In the genomic region with DNA sequence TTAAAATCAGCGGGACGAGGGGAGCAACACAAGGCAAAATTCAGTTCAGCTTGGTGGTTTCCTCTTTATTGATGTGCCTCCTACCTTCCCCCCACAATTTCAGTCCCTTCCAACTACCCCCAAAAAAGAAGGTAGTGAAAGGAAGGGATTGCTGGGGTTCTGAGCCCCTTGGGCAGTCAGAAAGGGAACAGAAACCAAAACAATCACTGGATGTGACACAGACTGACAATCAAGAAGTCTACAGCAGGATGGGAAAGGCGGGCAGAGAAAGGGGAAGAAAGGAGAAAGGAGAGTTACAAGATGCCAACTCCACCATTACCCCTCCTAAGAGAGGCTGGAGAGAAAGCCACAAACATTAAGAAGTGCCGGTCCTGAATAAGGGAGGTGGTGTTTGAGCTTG, we compare ENCODE assay signal across 8 cellular contexts. TPM values are rescaled to one million over a fixed set of nuclear protein-coding genes. Genes with fewer than 3 reads are reported as not detected.
DNase-seq lines count a peak whose midpoint lies in the region; TF ChIP-seq lines count a peak whose summit lies in the region.

No MANE protein-coding gene starts in this region.

- H3K9me3 ChIP-seq in SU-DHL-6 (ENCODE audit: insufficient read depth, low read length) (no peaks in the 10 kb centered on the region), spleen (no peaks in the 10 kb centered on the region), ovary (no peaks in the 10 kb centered on the region)

- intact Hi-C loops in spleen (cut with DNase I; ENCODE audit: low total_unique reads) (no loop called here), ovary (cut with DNase I) (no loop called here)

- H2AFZ ChIP-seq in SU-DHL-6 (ENCODE audit: low read depth, low read length, severe bottlenecking), result no peak overlapping the region

- peak overlapping the region; percentile 92 for H3K4me2 ChIP-seq in SU-DHL-6 (ENCODE audit: low read depth, low read length, poor library complexity, severe bottlenecking)

- TF ChIP-seq POLR2A in spleen (IDR thresholded peaks at IDR 0.05) (no peak), ovary (IDR thresholded peaks at IDR 0.05) (no peak)

- H3K9ac ChIP-seq in SU-DHL-6 (ENCODE audit: low read length), result peak overlapping the region; percentile 97

- H4K20me1 ChIP-seq in SU-DHL-6 (ENCODE audit: low read depth, low read length), result peaks cover 6% of the 10 kb centered on the region; the same call in 1 of the 2 replicates

- H3F3A ChIP-seq in SU-DHL-6 (ENCODE audit: insufficient read depth), result peaks cover 55% of the 10 kb centered on the region

- H3K4me1 ChIP-seq in spleen (peaks cover 28 to 65% (median 56%) of the 10 kb centered on the region in 6 donors), ovary (ENCODE audit: insufficient read depth) (peaks cover 7% of the 10 kb centered on the region)

- no peak for TF ChIP-seq EP300 in ovary (IDR thresholded peaks at IDR 0.05)

- no peak for TF ChIP-seq CTCF in HFF-Myc (IDR thresholded peaks at IDR 0.05; ENCODE audit: low read depth, low read length, missing control alignments)
- TF ChIP-seq CTCF in SU-DHL-6 (IDR thresholded peaks at IDR 0.05; ENCODE audit: insufficient read depth, low read length, poor library complexity, severe bottlenecking), result no peak
- no peak for TF ChIP-seq CTCF in fibroblast of the aortic adventitia (IDR thresholded peaks at IDR 0.05; ENCODE audit: insufficient read depth, low read length)
- TF ChIP-seq CTCF in spleen (IDR thresholded peaks at IDR 0.05 in 8 of 11, conservative IDR thresholded peaks at IDR 0.05 in 3 of 11), result no peak
- TF ChIP-seq CTCF in ovary (IDR thresholded peaks at IDR 0.05), result no peak

- H3K9me2 ChIP-seq in SU-DHL-6 (replicated peaks; ENCODE audit: insufficient read depth, low read length), result no peaks in the 10 kb centered on the region

- 40 to 63% (median 50%) methylated on average over 4 of the region's 4 CpGs for WGBS in spleen, 5 donors
- 63 to 66% (median 64%) methylated on average over 4 of the region's 4 CpGs for WGBS in ovary, 3 donors

- no peaks in the 10 kb centered on the region for H3K36me3 ChIP-seq in SU-DHL-6 (ENCODE audit: low read length)
- H3K36me3 ChIP-seq in spleen, result peaks cover 0 to 57% (median 43%) of the 10 kb centered on the region in 6 donors
- H3K36me3 ChIP-seq in ovary, result no peaks in the 10 kb centered on the region

- H3K4me3 ChIP-seq in HFF-Myc (replicated peaks; ENCODE audit: low read depth, low read length) (peak overlapping the region; percentile 59), SU-DHL-6 (ENCODE audit: insufficient read depth, low read length, poor library complexity, severe bottlenecking) (peak overlapping the region; percentile 90), fibroblast of the aortic adventitia (ENCODE audit: low read depth, low read length) (peak overlapping the region; percentile 99), spleen (peak overlapping the region; percentile 7 to 99 (median 94)), ovary (no peak overlapping the region)

- H3K27me3 ChIP-seq in SU-DHL-6 (ENCODE audit: low read length), result no peaks in the 10 kb centered on the region
- H3K27me3 ChIP-seq in spleen (replicated peaks in 1 of 7), result no peaks in the 10 kb centered on the region
- H3K27me3 ChIP-seq in ovary, result no peaks in the 10 kb centered on the region

- DNase-seq in HFF-Myc (ENCODE audit: extremely low read depth, low read depth), result no peak
- no peak for DNase-seq in fibroblast of the aortic adventitia (ENCODE audit: low read depth)
- DNase-seq in spleen, result no peak
- DNase-seq in NCI-H1930 (lab: John Stamatoyannopoulos, UW), result no peak
- DNase-seq in NCI-H748 (lab: John Stamatoyannopoulos, UW; ENCODE audit: unreplicated experiment), result no peak
- no peak for DNase-seq in GDM1 (lab: John Stamatoyannopoulos, UW)
- DNase-seq in ovary, result no peak

- peaks cover 32% of the 10 kb centered on the region for H3K79me2 ChIP-seq in SU-DHL-6 (ENCODE audit: insufficient read depth, low read length)

- H3K27ac ChIP-seq in SU-DHL-6 (ENCODE audit: low read depth, low read length) (peak overlapping the region; percentile 84), spleen (peak overlapping the region in 7 of 8 donors; percentile 43 to 99 (median 98)), ovary (peak overlapping the region in 1 of 2 donors; percentile 98)

RNA-seq across cellular contexts. Expression of a gene that starts 1.1 kb away (rescaled TPM):
- total RNA-seq in fibroblast of the aortic adventitia (ENCODE audit: low replicate concordance), result 26.7 and 40.3 TPM in 2 replicates
- 10 to 100 TPM; 33.1 to 47.6 (median 38.8) TPM for total RNA-seq in spleen
- 10 to 100 TPM; 27.4 to 50.4 (median 33.2) TPM for polyA plus RNA-seq in spleen
- 10 to 100 TPM; 19.4 to 57.7 (median 41.0) TPM for total RNA-seq in ovary
- 10 to 100 TPM; 23.3 to 42.5 TPM for polyA plus RNA-seq in ovary

RNA-seq across cellular contexts. Expression of a gene that starts 1.9 kb away (rescaled TPM):
- 293 and 420 TPM in 2 replicates for total RNA-seq in fibroblast of the aortic adventitia (ENCODE audit: low replicate concordance)
- total RNA-seq in spleen, result 100 to 1,000 TPM; 222 to 519 (median 438) TPM
- 100 to 1,000 TPM; 755 to 855 (median 822) TPM for polyA plus RNA-seq in spleen
- 1,000 to 10,000 TPM in 1 of 7 donors, 100 to 1,000 TPM in 6; 526 to 1,303 (median 619) TPM for total RNA-seq in ovary
- 1,000 to 10,000 TPM in 1 of 2 donors, 100 to 1,000 TPM in 1; 763 to 1,518 TPM for polyA plus RNA-seq in ovary

RNA-seq across cellular contexts. Expression of a gene that starts 6.1 kb away (rescaled TPM):
- 67.7 and 102 TPM in 2 replicates for total RNA-seq in fibroblast of the aortic adventitia (ENCODE audit: low replicate concordance)
- total RNA-seq in spleen, result 10 to 100 TPM; 36.9 to 48.0 (median 39.2) TPM
- 10 to 100 TPM in 2 of 3 donors, 1 to 10 TPM in 1; 9.8 to 29.2 (median 11.7) TPM for polyA plus RNA-seq in spleen
- 10 to 100 TPM; 36.9 to 80.6 (median 61.3) TPM for total RNA-seq in ovary
- 10 to 100 TPM in 1 of 2 donors, 1 to 10 TPM in 1; 8.2 to 49.0 TPM for polyA plus RNA-seq in ovary

RNA-seq across cellular contexts. Expression of a gene that starts 11.2 kb away (rescaled TPM):
- total RNA-seq in fibroblast of the aortic adventitia (ENCODE audit: low replicate concordance), result 15.3 and 41.2 TPM in 2 replicates
- 100 to 1,000 TPM in 4 of 7 donors, 10 to 100 TPM in 3; 83.1 to 133 (median 119) TPM for total RNA-seq in spleen
- 100 to 1,000 TPM in 1 of 3 donors, 10 to 100 TPM in 2; 69.3 to 104 (median 86.1) TPM for polyA plus RNA-seq in spleen
- 100 to 1,000 TPM in 5 of 7 donors, 10 to 100 TPM in 2; 42.3 to 136 (median 123) TPM for total RNA-seq in ovary
- 100 to 1,000 TPM in 1 of 2 donors, 10 to 100 TPM in 1; 82.5 to 256 TPM for polyA plus RNA-seq in ovary

RNA-seq across cellular contexts. Expression of a gene that starts 11.6 kb away (rescaled TPM):
- 31.6 and 35.6 TPM in 2 replicates for total RNA-seq in fibroblast of the aortic adventitia (ENCODE audit: low replicate concordance)
- 10 to 100 TPM; 22.1 to 40.3 (median 36.3) TPM for total RNA-seq in spleen
- polyA plus RNA-seq in spleen, result 10 to 100 TPM; 36.2 to 40.2 (median 37.2) TPM
- 10 to 100 TPM; 18.7 to 55.7 (median 40.6) TPM for total RNA-seq in ovary
- polyA plus RNA-seq in ovary, result 10 to 100 TPM; 35.1 to 56.0 TPM
